ENCODE assay signal across 1 cellular context in genomic region chr19:1981253-1981652, GRCh38.
TF ChIP-seq lines count a peak whose summit lies in the region.

No MANE protein-coding gene starts in this region.

TF ChIP-seq in WTC11, 78 proteins besides CTCF, POLR2A, EP300 and RAD21 (continued from another document):
- TF ChIP-seq ZSCAN18 (CRISPR knock-in tag; IDR thresholded peaks at IDR 0.05) (no peak), ZNF396 (CRISPR knock-in tag; IDR thresholded peaks at IDR 0.05; ENCODE audit: borderline replicate concordance) (no peak), GABPB1 (CRISPR knock-in tag; IDR thresholded peaks at IDR 0.05) (no peak), ZNF512 (CRISPR knock-in tag; IDR thresholded peaks at IDR 0.05; ENCODE audit: borderline replicate concordance) (no peak), SMAD3 (CRISPR knock-in tag; IDR thresholded peaks at IDR 0.05; ENCODE audit: borderline replicate concordance) (no peak), STAT6 (CRISPR knock-in tag; conservative IDR thresholded peaks at IDR 0.05; ENCODE audit: low read depth) (no peak)
